3 cellular contexts compared by ENCODE assay signal in genomic region chr6:163802267-163802666, GRCh38.
"Had no signal": no experiment of that assay in that cellular context is flagged by ENCODE, and none has a peak within 500 bp of the region (broad histone marks: within the 10 kb centered on the region; RNA-seq: fewer than 3 reads in every experiment).

No MANE protein-coding gene starts in this region.

- H3K4me3 ChIP-seq: GM12878 had no signal

- ATAC-seq: GM12878 had no signal

- DNase-seq: GDM1, GF-D8 had no signal
